In the genomic region with DNA sequence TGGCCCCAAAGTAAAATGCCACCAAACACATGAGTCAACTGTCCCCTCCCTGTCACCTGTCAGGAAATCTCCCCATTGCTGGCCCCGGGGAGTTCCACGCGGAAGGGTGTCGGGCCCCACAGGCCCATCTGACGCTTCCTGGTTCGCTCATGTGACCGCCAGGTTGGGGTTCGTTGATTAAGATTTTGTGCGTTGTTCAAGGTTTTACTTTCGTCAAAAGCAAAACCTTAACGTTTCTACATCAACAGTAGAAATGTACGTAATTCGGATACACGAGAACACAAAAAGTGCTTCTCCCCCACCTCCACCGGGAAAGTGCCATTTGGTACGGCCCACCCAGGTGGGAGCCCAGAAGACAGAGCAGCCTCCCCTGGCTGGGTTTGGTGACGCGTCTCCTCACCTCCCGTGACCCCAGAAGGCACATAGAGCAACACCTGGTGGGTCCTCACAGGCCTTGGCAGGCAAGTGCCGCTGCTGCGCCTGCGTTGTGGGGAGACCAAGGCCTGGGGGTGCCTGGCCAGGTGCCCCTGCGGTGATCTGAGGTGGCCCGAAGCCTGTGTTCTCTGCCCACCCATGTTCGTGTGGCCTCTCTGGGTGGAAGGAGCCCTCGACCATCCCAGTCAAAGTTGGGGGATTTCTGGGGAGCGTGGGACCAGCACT, we compare ENCODE assay signal across 8 cellular contexts.
DNase-seq lines count a peak whose midpoint lies in the region; TF ChIP-seq lines count a peak whose summit lies in the region.

No MANE protein-coding gene starts in this region.

- H3K27me3 ChIP-seq in breast epithelium: no peaks in the 10 kb centered on the region

- H3K9me3 Mint-ChIP-seq in MCF 10A (ENCODE audit: unreplicated experiment): no peaks in the 10 kb centered on the region
- H3K9me3 Mint-ChIP-seq in activated naive CD8-positive, alpha-beta T cell treated with anti-CD3 and anti-CD28 coated beads for 36 hours: no peaks in the 10 kb centered on the region

- H3K9me3 ChIP-seq in breast epithelium: no peaks in the 10 kb centered on the region

- H3K36me3 ChIP-seq in breast epithelium: peaks cover 11% of the 10 kb centered on the region

- in situ Hi-C loops in G401 (cut with HindIII; ENCODE audit: low sequenced_read_pairs): no loop called here

- no peaks in the 10 kb centered on the region for H3K27me3 Mint-ChIP-seq in MCF 10A (ENCODE audit: insufficient read depth, unreplicated experiment)
- H3K27me3 Mint-ChIP-seq in activated naive CD8-positive, alpha-beta T cell treated with anti-CD3 and anti-CD28 coated beads for 36 hours: no peaks in the 10 kb centered on the region

- peak overlapping the region; percentile 23 to 84 for H3K27ac ChIP-seq in breast epithelium

- H3K4me1 Mint-ChIP-seq in MCF 10A (ENCODE audit: insufficient read depth, unreplicated experiment): no peaks in the 10 kb centered on the region
- H3K4me1 Mint-ChIP-seq in activated naive CD8-positive, alpha-beta T cell treated with anti-CD3 and anti-CD28 coated beads for 36 hours: peaks cover 25% of the 10 kb centered on the region

- no peak overlapping the region for H3K4me3 ChIP-seq in breast epithelium

- intact Hi-C loops in breast epithelium (cut with DNase I; ENCODE audit: low total_unique reads) (loop anchor here (1.0 kb wide), 1 partner anchor 32 kb away; no protein-coding TSS in a partner anchor), MCF 10A (cut with micrococcal nuclease) (no loop called here)

- no peak overlapping the region for H3K27ac Mint-ChIP-seq in MCF 10A (ENCODE audit: low read depth, unreplicated experiment)
- H3K27ac Mint-ChIP-seq in activated naive CD8-positive, alpha-beta T cell treated with anti-CD3 and anti-CD28 coated beads for 36 hours: peak overlapping the region; percentile 91

- DNase-seq in breast epithelium (ENCODE audit: low spot score in 2 of 2) (no peak), MCF 10A (ENCODE audit: unreplicated experiment) (no peak), NCI-H2171 (lab: John Stamatoyannopoulos, UW) (peak; percentile 31), G401 (ENCODE audit: low spot score) (no peak), NCI-H446 (lab: John Stamatoyannopoulos, UW) (no peak), GOT3 (lab: John Stamatoyannopoulos, UW) (no peak)
- peak; percentile 76 for DNase-seq in activated naive CD8-positive, alpha-beta T cell treated with anti-CD3 and anti-CD28 coated beads for 36 hours
- peak; percentile 28 to 43 for DNase-seq in stimulated activated CD8-positive, alpha-beta memory T cell treated with anti-CD3 and anti-CD28 coated beads, Interleukin-4, amount 100 ng/mL, for 1 hour (ENCODE audit: low read depth in 2 of 2, low spot score in 1 of 2)

- H3K4me1 ChIP-seq in breast epithelium: peaks cover 0 to 6% of the 10 kb centered on the region in 2 donors

- BruUV-seq in MCF 10A (replicated peaks; lab: Mats Ljungman, UMichigan): no TSS peak

- TF ChIP-seq CTCF in breast epithelium (IDR thresholded peaks at IDR 0.05) (no peak), MCF 10A (IDR thresholded peaks at IDR 0.05; ENCODE audit: unreplicated experiment) (no peak)

- no peak for TF ChIP-seq POLR2A in breast epithelium (IDR thresholded peaks at IDR 0.05)

- CTCF ChIA-PET in MCF 10A (lab: Yijun Ruan, JAX): no interaction called here

- H3K36me3 Mint-ChIP-seq in MCF 10A (ENCODE audit: insufficient read depth, unreplicated experiment): peaks cover 26% of the 10 kb centered on the region
- peaks cover 14% of the 10 kb centered on the region for H3K36me3 Mint-ChIP-seq in activated naive CD8-positive, alpha-beta T cell treated with anti-CD3 and anti-CD28 coated beads for 36 hours

- POLR2A ChIA-PET in MCF 10A (lab: Yijun Ruan, JAX): no interaction called here

- H3K4me3 Mint-ChIP-seq in MCF 10A (ENCODE audit: unreplicated experiment): no peak overlapping the region
- peak overlapping the region; percentile 89 for H3K4me3 Mint-ChIP-seq in activated naive CD8-positive, alpha-beta T cell treated with anti-CD3 and anti-CD28 coated beads for 36 hours

Comparison
In these comparisons a context has a peak if more than half of its experiments do, and no peak if none do; other contexts are left out.
1. DNase-seq: peak in NCI-H2171 (single experiment), activated naive CD8-positive, alpha-beta T cell treated with anti-CD3 and anti-CD28 coated beads for 36 hours (single experiment) and stimulated activated CD8-positive, alpha-beta memory T cell treated with anti-CD3 and anti-CD28 coated beads, Interleukin-4, amount 100 ng/mL, for 1 hour (2 of 2); none in breast epithelium (0 of 2), MCF 10A (single experiment), G401 (single experiment), NCI-H446 (0 of 2) and GOT3 (single experiment).